In the genomic region with DNA sequence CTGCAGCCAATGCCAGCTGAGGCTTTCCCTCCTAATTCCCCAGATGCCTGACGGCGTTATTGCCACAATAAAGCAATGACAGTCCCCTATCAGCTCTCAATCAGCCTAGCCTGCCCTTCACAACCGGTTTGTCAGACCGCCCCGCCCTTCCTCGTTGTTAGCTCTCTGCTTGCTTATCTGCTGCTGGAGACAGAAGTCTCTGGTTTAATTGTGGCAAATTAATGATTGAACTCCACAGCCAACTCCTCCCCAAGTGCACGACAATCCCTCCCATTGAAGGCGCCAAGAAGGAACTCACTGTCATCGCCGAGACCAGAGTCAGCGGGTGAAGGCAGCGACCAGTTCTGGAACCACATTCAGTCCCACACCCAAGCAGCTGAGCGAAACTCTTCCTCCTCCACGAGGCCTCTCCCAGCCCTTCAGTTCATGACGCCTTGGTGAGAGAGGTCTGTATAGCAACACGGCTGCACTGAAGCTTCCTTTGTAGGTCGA, we compare ENCODE assay signal across 8 cellular contexts.
DNase-seq lines count a peak whose midpoint lies in the region; ATAC-seq and TF ChIP-seq lines count a peak whose summit lies in the region.

No MANE protein-coding gene starts in this region.

- H2AFZ ChIP-seq in GM23248: peak overlapping the region; percentile 70

- H3K9me2 ChIP-seq in GM23248 (ENCODE audit: insufficient read depth): no peaks in the 10 kb centered on the region

- POLR2A ChIA-PET in Caco-2 (lab: Charles Lee): interaction anchor here (0.6 to 1.3 kb wide), 9 partner anchors 9 to 61 kb away, joined by 3 to 7 read pairs (median 3); no protein-coding TSS in a partner anchor
- POLR2A ChIA-PET in A673 (lab: Charles Lee; ENCODE audit: low non-redundant PET): interaction anchor here (0.5 kb wide), 1 partner anchor 90 kb away, joined by 5 read pairs; no protein-coding TSS in a partner anchor

- TF ChIP-seq EP300 in sigmoid colon (IDR thresholded peaks at IDR 0.05): no peak

- H3K4me3 Mint-ChIP-seq in Caco-2 (ENCODE audit: unreplicated experiment): peak overlapping the region; percentile 78
- peak overlapping the region; percentile 52 for H3K4me3 Mint-ChIP-seq in central memory CD8-positive, alpha-beta T cell

- WGBS in GM23248 (ENCODE audit: low coverage in 1 of 2, low lambda C conversion rate in 2 of 2, missing lambda C conversion rate in 2 of 2), 2 experiments: 5 to 7% methylated on average over 17 of the region's 17 CpGs
- WGBS in sigmoid colon, 2 donors: 1 to 4% methylated on average over 17 of the region's 17 CpGs

- H3K9ac ChIP-seq in GM23248: peak overlapping the region; percentile 9; the same call in 1 of the 2 replicates

- no peaks in the 10 kb centered on the region for H3K36me3 Mint-ChIP-seq in Caco-2 (ENCODE audit: insufficient read depth, unreplicated experiment)
- H3K36me3 Mint-ChIP-seq in central memory CD8-positive, alpha-beta T cell (ENCODE audit: insufficient read depth): peaks cover 2% of the 10 kb centered on the region

- H3K27ac ChIP-seq in GM23248 (no peak overlapping the region), sigmoid colon (peak overlapping the region in 3 of 4 donors; percentile 10 to 47 (median 20)), tibial artery (no peak overlapping the region), A673 (ENCODE audit: low read depth, low read length, poor library complexity, severe bottlenecking) (no peak overlapping the region)

- peak; percentile 90 to 97 for DNase-seq in Caco-2
- peak; percentile 56 for DNase-seq in GM23248
- peak; percentile 83 for DNase-seq in OCI-M1 (lab: John Stamatoyannopoulos, UW)
- DNase-seq in central memory CD8-positive, alpha-beta T cell (ENCODE audit: low spot score in 2 of 2): no peak
- DNase-seq in sigmoid colon: no peak
- DNase-seq in dermis blood vessel endothelial cell: no peak
- DNase-seq in tibial artery: no peak
- no peak for DNase-seq in A673 (ENCODE audit: low spot score)

- no peak for TF ChIP-seq POLR2A in sigmoid colon (IDR thresholded peaks at IDR 0.05)

- H3K27me3 ChIP-seq in Caco-2 (replicated peaks; ENCODE audit: control insufficient read depth, insufficient read depth, low read length) (no peaks in the 10 kb centered on the region), GM23248 (replicated peaks; ENCODE audit: insufficient read depth) (no peaks in the 10 kb centered on the region), sigmoid colon (peaks cover 6 to 49% (median 13%) of the 10 kb centered on the region in 3 donors), tibial artery (peaks cover 0 to 49% of the 10 kb centered on the region in 2 donors), A673 (replicated peaks; ENCODE audit: insufficient read depth, low read depth, low read length, poor library complexity) (no peaks in the 10 kb centered on the region)

- H3K27me3 Mint-ChIP-seq in Caco-2 (ENCODE audit: insufficient read depth, unreplicated experiment): no peaks in the 10 kb centered on the region
- peaks cover 72% of the 10 kb centered on the region for H3K27me3 Mint-ChIP-seq in central memory CD8-positive, alpha-beta T cell

- in situ Hi-C loops in GM23248 (cut with MboI): no loop called here

- intact Hi-C loops in Caco-2 (cut with micrococcal nuclease; ENCODE audit: unreplicated experiment): loop anchor here (1.0 kb wide), 2 partner anchors 15 to 26 kb away; no protein-coding TSS in a partner anchor
- intact Hi-C loops in sigmoid colon (cut with DNase I): no loop called here
- intact Hi-C loops in tibial artery (cut with DNase I; ENCODE audit: low total_unique reads): no loop called here
- intact Hi-C loops in A673 (cut with micrococcal nuclease; ENCODE audit: unreplicated experiment): no loop called here

- H3K9me3 Mint-ChIP-seq in Caco-2 (ENCODE audit: unreplicated experiment): peaks cover 14% of the 10 kb centered on the region
- H3K9me3 Mint-ChIP-seq in central memory CD8-positive, alpha-beta T cell: no peaks in the 10 kb centered on the region

- BruUV-seq in Caco-2 (replicated peaks; lab: Mats Ljungman, UMichigan) (no TSS peak), A673 (replicated peaks; lab: Mats Ljungman, UMichigan) (no TSS peak)

- CTCF ChIA-PET in Caco-2 (lab: Charles Lee): interaction anchor here (0.8 to 1.5 kb wide), 4 partner anchors 13 to 65 kb away, joined by 3 to 8 read pairs (median 4); no protein-coding TSS in a partner anchor
- CTCF ChIA-PET in A673 (lab: Charles Lee): no interaction called here

- H3K79me2 ChIP-seq in GM23248 (ENCODE audit: insufficient read depth): no peaks in the 10 kb centered on the region

- no peaks in the 10 kb centered on the region for H4K20me1 ChIP-seq in GM23248 (ENCODE audit: insufficient read depth)

- peak overlapping the region; percentile 59 for H3K4me2 ChIP-seq in GM23248 (ENCODE audit: unreplicated experiment)

- H3K4me3 ChIP-seq in Caco-2 (ENCODE audit: low read depth, low read length) (peak overlapping the region; percentile 26), GM23248 (peak overlapping the region; percentile 31; the same call in 1 of the 2 replicates), sigmoid colon (no peak overlapping the region), tibial artery (no peak overlapping the region), A673 (ENCODE audit: low read depth, low read length, poor library complexity, severe bottlenecking) (no peak overlapping the region)

- H3K27ac Mint-ChIP-seq in Caco-2 (ENCODE audit: unreplicated experiment): peak overlapping the region; percentile 65
- H3K27ac Mint-ChIP-seq in central memory CD8-positive, alpha-beta T cell (ENCODE audit: low read depth): no peak overlapping the region

- 0 out of 2 replicates have a peak, but pooled peaks cover 2% of the 10 kb centered on the region for H3K36me3 ChIP-seq in Caco-2 (ENCODE audit: control insufficient read depth, insufficient read depth, low read length)
- H3K36me3 ChIP-seq in GM23248 (ENCODE audit: low read depth): no peaks in the 10 kb centered on the region
- no peaks in the 10 kb centered on the region for H3K36me3 ChIP-seq in sigmoid colon
- no peaks in the 10 kb centered on the region for H3K36me3 ChIP-seq in tibial artery
- H3K36me3 ChIP-seq in A673 (ENCODE audit: insufficient read depth, low read length, poor library complexity, severe bottlenecking): no peaks in the 10 kb centered on the region

- H3K4me1 ChIP-seq in Caco-2: peaks cover 48% of the 10 kb centered on the region
- peaks cover 27% of the 10 kb centered on the region for H3K4me1 ChIP-seq in GM23248 (ENCODE audit: insufficient read depth)
- H3K4me1 ChIP-seq in sigmoid colon: no peaks in the 10 kb centered on the region
- no peaks in the 10 kb centered on the region for H3K4me1 ChIP-seq in tibial artery
- H3K4me1 ChIP-seq in A673 (ENCODE audit: insufficient read depth, low read length, poor library complexity, severe bottlenecking): no peaks in the 10 kb centered on the region

- peaks cover 53% of the 10 kb centered on the region for H3K4me1 Mint-ChIP-seq in Caco-2 (ENCODE audit: low read depth, unreplicated experiment)
- H3K4me1 Mint-ChIP-seq in central memory CD8-positive, alpha-beta T cell: peaks cover 9% of the 10 kb centered on the region

- ATAC-seq in central memory CD8-positive, alpha-beta T cell (replicated peaks; ENCODE audit: extremely low read depth, poor library complexity, severe bottlenecking): peak; percentile 56

- no peaks in the 10 kb centered on the region for H3K9me3 ChIP-seq in Caco-2
- H3K9me3 ChIP-seq in GM23248 (ENCODE audit: low read depth): no peaks in the 10 kb centered on the region
- no peaks in the 10 kb centered on the region for H3K9me3 ChIP-seq in sigmoid colon
- no peaks in the 10 kb centered on the region for H3K9me3 ChIP-seq in tibial artery
- no peaks in the 10 kb centered on the region for H3K9me3 ChIP-seq in A673 (ENCODE audit: low read depth, low read length, poor library complexity, severe bottlenecking)

- peaks cover 15% of the 10 kb centered on the region for H3F3A ChIP-seq in GM23248 (ENCODE audit: insufficient read depth)

- TF ChIP-seq CTCF in Caco-2 (IDR thresholded peaks at IDR 0.05; ENCODE audit: insufficient read depth in 1 of 2, low read depth in 1 of 2, low read length in 1 of 2, severe bottlenecking in 1 of 2, unreplicated experiment in 1 of 2): no peak
- TF ChIP-seq CTCF in sigmoid colon (IDR thresholded peaks at IDR 0.05): no peak
- no peak for TF ChIP-seq CTCF in tibial artery (IDR thresholded peaks at IDR 0.05)
- no peak for TF ChIP-seq CTCF in A673 (conservative IDR thresholded peaks at IDR 0.05; ENCODE audit: low read depth, low read length)

Comparison
In these comparisons a context has a peak if more than half of its experiments do, and no peak if none do; other contexts are left out.
1. DNase-seq: peak in Caco-2 (2 of 2), GM23248 (single experiment) and OCI-M1 (single experiment); none in central memory CD8-positive, alpha-beta T cell (0 of 2), sigmoid colon (single experiment), dermis blood vessel endothelial cell (single experiment), tibial artery (0 of 2) and A673 (single experiment).
2. H3K4me3 ChIP-seq: peak in Caco-2 (single experiment) and GM23248 (single experiment); none in sigmoid colon (0 of 4), tibial artery (0 of 2) and A673 (single experiment).
3. H3K27ac ChIP-seq: peak in sigmoid colon (3 of 4); none in GM23248 (single experiment), tibial artery (0 of 2) and A673 (single experiment).